8 cellular contexts compared by ENCODE assay signal in the genomic region with DNA sequence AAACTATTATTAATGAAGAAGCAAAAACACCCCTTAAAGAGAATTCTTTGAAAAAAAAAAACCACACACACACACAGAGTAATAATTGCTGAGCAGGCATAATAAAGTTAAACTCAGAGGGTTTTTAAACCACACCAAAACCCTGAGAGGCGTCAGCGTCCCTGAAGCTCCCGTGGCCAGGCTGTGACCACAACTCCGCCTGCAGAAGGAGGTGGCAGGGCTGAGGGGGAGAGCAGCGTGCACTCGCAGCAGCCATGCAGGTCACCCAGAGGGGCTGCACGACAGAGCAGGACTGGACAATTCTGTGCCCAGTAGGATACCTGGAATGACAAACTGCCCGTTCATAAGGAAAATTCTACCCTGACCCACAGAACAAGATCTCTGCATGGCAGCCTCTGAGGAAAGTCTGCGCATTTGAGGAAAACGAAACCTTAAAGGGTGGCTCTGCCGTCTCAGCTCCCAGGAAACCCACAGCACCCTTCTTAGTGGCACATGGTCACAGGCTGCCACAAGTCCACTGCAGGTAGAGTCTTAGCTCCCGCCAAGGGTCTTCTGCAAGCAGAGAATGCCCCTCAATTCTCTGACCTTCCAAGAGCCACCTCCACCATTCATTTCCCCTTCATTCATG. TPM values are rescaled to one million over a fixed set of nuclear protein-coding genes. Genes with fewer than 3 reads are reported as not detected.
A peak's percentile ranks its signal among the peaks of the same experiment; 100 is the strongest.
DNase-seq lines count a peak whose midpoint lies in the region; ATAC-seq and TF ChIP-seq lines count a peak whose summit lies in the region.

No MANE protein-coding gene starts in this region.

- H3K36me3 ChIP-seq in sigmoid colon = no peaks in the 10 kb centered on the region
- H3K36me3 ChIP-seq in BE2C = no peaks in the 10 kb centered on the region; the same call in 1 of the 2 replicates

- no peak for ATAC-seq in HG03196 (IDR thresholded peaks at IDR 0.05; ENCODE audit: unreplicated experiment)

- no peak for TF ChIP-seq CTCF in epithelial cell of proximal tubule (conservative IDR thresholded peaks at IDR 0.05; ENCODE audit: low read depth, low read length)
- no peak for TF ChIP-seq CTCF in sigmoid colon (IDR thresholded peaks at IDR 0.05)
- no peak for TF ChIP-seq CTCF in BE2C (IDR thresholded peaks at IDR 0.05; ENCODE audit: low read depth, low read length)

- DNase-seq in NOMO-1 treated with DMSO at 0.1 percent for 48 hours (lab: John Stamatoyannopoulos, UW; ENCODE audit: unreplicated experiment) = peak; percentile 7
- DNase-seq in NOMO-1 treated with dmso at 0.1 percent for 144 hours (lab: John Stamatoyannopoulos, UW; ENCODE audit: unreplicated experiment) = no peak
- peak; percentile 31 for DNase-seq in UCSD-AML1 (lab: John Stamatoyannopoulos, UW; ENCODE audit: unreplicated experiment)
- no peak for DNase-seq in epithelial cell of proximal tubule (ENCODE audit: low read depth)
- no peak for DNase-seq in sigmoid colon
- no peak for DNase-seq in BE2C
- DNase-seq in 8988T = no peak

- H3K4me3 ChIP-seq in epithelial cell of proximal tubule (ENCODE audit: low read depth, low read length) (peak overlapping the region; percentile 36), sigmoid colon (peak overlapping the region; percentile 6 to 43 (median 32)), BE2C (ENCODE audit: low read depth, low read length) (no peak overlapping the region)

- H3K4me1 ChIP-seq in sigmoid colon (peaks cover 0 to 95% (median 82%) of the 10 kb centered on the region in 4 donors), BE2C (peaks cover 24% of the 10 kb centered on the region)

- H3K9me3 ChIP-seq in sigmoid colon = no peaks in the 10 kb centered on the region
- H3K9me3 ChIP-seq in BE2C = no peaks in the 10 kb centered on the region

- peak overlapping the region in 3 of 4 donors; percentile 65 to 94 (median 87) for H3K27ac ChIP-seq in sigmoid colon

- no peak for TF ChIP-seq POLR2A in sigmoid colon (IDR thresholded peaks at IDR 0.05)

- TF ChIP-seq EP300 in sigmoid colon (IDR thresholded peaks at IDR 0.05) = no peak

- H3K27me3 ChIP-seq in sigmoid colon (no peaks in the 10 kb centered on the region), BE2C (no peaks in the 10 kb centered on the region)

- intact Hi-C loops in sigmoid colon (cut with DNase I) = no loop called here

- WGBS in sigmoid colon, 2 donors = 27 to 42% methylated on average over 12 of the region's 12 CpGs

RNA-seq across cellular contexts. Expression of gene ROR2, which starts 44.0 kb away (rescaled TPM):
- 0.58 and 3.1 TPM in 2 replicates for total RNA-seq in epithelial cell of proximal tubule
- total RNA-seq in sigmoid colon = 10 to 100 TPM; 51.4 to 81.7 (median 59.8) TPM
- polyA plus RNA-seq in sigmoid colon = 1 to 10 TPM in 2 of 3 donors, under 1 TPM in 1; 0.46 to 7.6 (median 1.2) TPM
- polyA plus RNA-seq in BE2C (2012; ENCODE audit: insufficient read depth, insufficient read length, low read depth) = 51.1 TPM

Comparison
In these comparisons a context has a peak if more than half of its experiments do, and no peak if none do; other contexts are left out.
1. DNase-seq: peak in NOMO-1 treated with DMSO at 0.1 percent for 48 hours (single experiment) and UCSD-AML1 (single experiment); none in NOMO-1 treated with dmso at 0.1 percent for 144 hours (single experiment), epithelial cell of proximal tubule (single experiment), sigmoid colon (single experiment), BE2C (single experiment) and 8988T (single experiment).
2. RNA of gene ROR2, which starts 44.0 kb away (total RNA-seq): 51.4 to 81.7 TPM in sigmoid colon; 0.58 to 3.1 TPM in epithelial cell of proximal tubule; every median in the first group is over 10 times any median in the second.